Comparison of ENCODE assay signal across 21 cellular contexts in genomic region chr5:164350236-164350635, GRCh38.
DNase-seq lines count a peak whose midpoint lies in the region; ATAC-seq and TF ChIP-seq lines count a peak whose summit lies in the region.
"Had no signal": no experiment of that assay in that cellular context is flagged by ENCODE, and none has a peak within 500 bp of the region (broad histone marks: within the 10 kb centered on the region; RNA-seq: fewer than 3 reads in every experiment).

No MANE protein-coding gene starts in this region.

- DNase-seq in A172 (ENCODE audit: low spot score) (peak; percentile 44), glutamatergic neuron (no peak), progenitor cell of endocrine pancreas (ENCODE audit: low spot score, unreplicated experiment) (no peak), NCI-H2081 treated with DMSO at 0.1 percent for 48 hours (lab: John Stamatoyannopoulos, UW) (no peak), breast epithelium (ENCODE audit: low spot score in 2 of 2) (no peak), HK-2 (ENCODE audit: unreplicated experiment) (no peak)
- DNase-seq in activated naive CD4-positive, alpha-beta T cell treated with anti-CD3 and anti-CD28 coated beads for 36 hours, result no peak
- DNase-seq: ACHN; C1 segment of cervical spinal cord; Calu3; CD4-positive, alpha-beta memory T cell; COR-L47; DMS53; DMS79 treated with DMSO at 0.1 percent for 48 hours; GF-D8; GOT3; HFFc6 had no signal

- H3K4me1 ChIP-seq in breast epithelium, result no peaks in the 10 kb centered on the region
- H3K4me1 ChIP-seq: A549, HAP-1 had no signal

- no peak overlapping the region for H3K4me3 ChIP-seq in breast epithelium
- H3K4me3 ChIP-seq: A549, HAP-1 had no signal

- intact Hi-C loops in breast epithelium (cut with DNase I; ENCODE audit: low total_unique reads), result no loop called here
- intact Hi-C loops in activated naive CD4-positive, alpha-beta T cell treated with anti-CD3 and anti-CD28 coated beads for 36 hours (cut with micrococcal nuclease), result no loop called here

- H3K4me1 Mint-ChIP-seq in glutamatergic neuron (ENCODE audit: low read depth, unreplicated experiment) (peaks cover 51% of the 10 kb centered on the region), progenitor cell of endocrine pancreas (ENCODE audit: low read depth) (peaks cover 74% of the 10 kb centered on the region)
- no peaks in the 10 kb centered on the region for H3K4me1 Mint-ChIP-seq in activated naive CD4-positive, alpha-beta T cell treated with anti-CD3 and anti-CD28 coated beads for 36 hours (ENCODE audit: low read depth)
- H3K4me1 Mint-ChIP-seq: CD4-positive, alpha-beta memory T cell had no signal

- no peaks in the 10 kb centered on the region for H3K36me3 ChIP-seq in breast epithelium
- H3K36me3 ChIP-seq: HAP-1 had no signal

- H3K9me3 ChIP-seq in breast epithelium, result no peaks in the 10 kb centered on the region
- H3K9me3 ChIP-seq: A549, HAP-1 had no signal

- no peaks in the 10 kb centered on the region for H3K36me3 Mint-ChIP-seq in glutamatergic neuron (ENCODE audit: unreplicated experiment)
- H3K36me3 Mint-ChIP-seq in progenitor cell of endocrine pancreas (ENCODE audit: insufficient read depth), result peaks cover 1% of the 10 kb centered on the region
- no peaks in the 10 kb centered on the region for H3K36me3 Mint-ChIP-seq in activated naive CD4-positive, alpha-beta T cell treated with anti-CD3 and anti-CD28 coated beads for 36 hours (ENCODE audit: low read depth)
- H3K36me3 Mint-ChIP-seq: CD4-positive, alpha-beta memory T cell had no signal

- H3K27me3 Mint-ChIP-seq in glutamatergic neuron (ENCODE audit: unreplicated experiment), result no peaks in the 10 kb centered on the region
- no peaks in the 10 kb centered on the region for H3K27me3 Mint-ChIP-seq in progenitor cell of endocrine pancreas
- no peaks in the 10 kb centered on the region for H3K27me3 Mint-ChIP-seq in activated naive CD4-positive, alpha-beta T cell treated with anti-CD3 and anti-CD28 coated beads for 36 hours (ENCODE audit: low read depth)
- H3K27me3 Mint-ChIP-seq: CD4-positive, alpha-beta memory T cell had no signal

- H3K27ac ChIP-seq in breast epithelium, result no peak overlapping the region
- H3K27ac ChIP-seq: 22Rv1, A549 had no signal

- TF ChIP-seq CTCF in glutamatergic neuron (IDR thresholded peaks at IDR 0.05; ENCODE audit: partially characterized antibody, unreplicated experiment) (no peak), progenitor cell of endocrine pancreas (IDR thresholded peaks at IDR 0.05; ENCODE audit: unreplicated experiment) (no peak), breast epithelium (IDR thresholded peaks at IDR 0.05) (no peak)

- H3K4me3 Mint-ChIP-seq in glutamatergic neuron (ENCODE audit: unreplicated experiment) (peak overlapping the region; percentile 32), progenitor cell of endocrine pancreas (ENCODE audit: low read depth) (no peak overlapping the region)
- H3K4me3 Mint-ChIP-seq in activated naive CD4-positive, alpha-beta T cell treated with anti-CD3 and anti-CD28 coated beads for 36 hours, result no peak overlapping the region
- H3K4me3 Mint-ChIP-seq: CD4-positive, alpha-beta memory T cell; HFFc6 had no signal

- H3K27ac Mint-ChIP-seq in glutamatergic neuron (ENCODE audit: unreplicated experiment) (peak overlapping the region; percentile 50), progenitor cell of endocrine pancreas (peak overlapping the region; percentile 89)
- H3K27ac Mint-ChIP-seq in activated naive CD4-positive, alpha-beta T cell treated with anti-CD3 and anti-CD28 coated beads for 36 hours, result no peak overlapping the region
- H3K27ac Mint-ChIP-seq: CD4-positive, alpha-beta memory T cell; HFFc6 had no signal

- CTCF ChIA-PET in activated naive CD4-positive, alpha-beta T cell treated with anti-CD3 and anti-CD28 coated beads for 36 hours (lab: Charles Lee), result interaction anchor here (0.6 kb wide), 1 partner anchor 507 kb away, joined by 3 read pairs; no protein-coding TSS in a partner anchor

- ATAC-seq in SK-N-SH treated with all-trans-retinoic acid at 6 μM for 48 hours, result no peak
- ATAC-seq: A549 had no signal

- H3K9me3 Mint-ChIP-seq in glutamatergic neuron (ENCODE audit: unreplicated experiment), result peaks cover 2% of the 10 kb centered on the region
- H3K9me3 Mint-ChIP-seq in progenitor cell of endocrine pancreas (ENCODE audit: low read depth), result peaks cover 11% of the 10 kb centered on the region
- peaks cover 4% of the 10 kb centered on the region for H3K9me3 Mint-ChIP-seq in activated naive CD4-positive, alpha-beta T cell treated with anti-CD3 and anti-CD28 coated beads for 36 hours

- TF ChIP-seq POLR2A in breast epithelium (IDR thresholded peaks at IDR 0.05), result no peak

- no peaks in the 10 kb centered on the region for H3K27me3 ChIP-seq in breast epithelium

TF ChIP-seq in SK-N-SH treated with all-trans-retinoic acid at 6 μM for 48 hours, 23 proteins besides CTCF, POLR2A, EP300 and RAD21:
- TF ChIP-seq ZC3H10 (CRISPR knock-in tag; IDR thresholded peaks at IDR 0.05) (0 out of 2 replicates have a peak, but pooled peaks have one; percentile 12), SNAI2 (CRISPR knock-in tag; IDR thresholded peaks at IDR 0.05) (no peak), ISL1 (CRISPR knock-in tag; IDR thresholded peaks at IDR 0.05) (peak; percentile 74), CREB5 (CRISPR knock-in tag; IDR thresholded peaks at IDR 0.05; ENCODE audit: low read depth) (0 out of 2 replicates have a peak, but pooled peaks have one; percentile 21)
